Comparison of ENCODE assay signal across 8 cellular contexts in genomic region chr14:104681689-104682074, GRCh38. TPM values are rescaled to one million over a fixed set of nuclear protein-coding genes. Genes with fewer than 3 reads are reported as not detected.
DNase-seq lines count a peak whose midpoint lies in the region; ATAC-seq and TF ChIP-seq lines count a peak whose summit lies in the region.

No MANE protein-coding gene starts in this region.

- 1 to 3% methylated on average over 9 to 11 of the region's 11 CpGs for WGBS in mesodermal cell (ENCODE audit: insufficient coverage in 2 of 2), 2 experiments
- 6 to 7% methylated on average over 11 of the region's 11 CpGs for WGBS in aorta, 2 donors

- no peaks in the 10 kb centered on the region for H3K36me3 ChIP-seq in NT2/D1 (ENCODE audit: insufficient read depth, insufficient read length, low read length)
- H3K36me3 ChIP-seq in mesodermal cell (ENCODE audit: control insufficient read depth, insufficient read depth, low read length), result no peaks in the 10 kb centered on the region
- H3K36me3 ChIP-seq in aorta (ENCODE audit: control insufficient read depth in 1 of 2, insufficient read depth in 2 of 2, low read length in 1 of 2), result no peaks in the 10 kb centered on the region

- peaks cover 31% of the 10 kb centered on the region for H3K4me1 ChIP-seq in NT2/D1 (ENCODE audit: insufficient read depth, insufficient read length)
- peaks cover 60% of the 10 kb centered on the region for H3K4me1 ChIP-seq in mesodermal cell (ENCODE audit: control insufficient read depth, insufficient read depth, low read length, poor library complexity, severe bottlenecking)
- no peaks in the 10 kb centered on the region for H3K4me1 ChIP-seq in aorta (ENCODE audit: control insufficient read depth in 1 of 2, insufficient read depth in 2 of 2, low read length in 2 of 2)

- peak; percentile 65 for ATAC-seq in aorta (ENCODE audit: low FRiP score)
- ATAC-seq in HG03175 (IDR thresholded peaks at IDR 0.05; ENCODE audit: unreplicated experiment), result no peak
- no peak for ATAC-seq in HG02852 (IDR thresholded peaks at IDR 0.05; ENCODE audit: unreplicated experiment)

- H3K27me3 ChIP-seq in NT2/D1 (ENCODE audit: insufficient read depth, insufficient read length) (no peaks in the 10 kb centered on the region), aorta (ENCODE audit: control insufficient read depth in 1 of 2, insufficient read depth in 2 of 2, low read length in 1 of 2) (no peaks in the 10 kb centered on the region)

- peak overlapping the region; percentile 39 for H3K4me3 ChIP-seq in NT2/D1 (ENCODE audit: insufficient read length, low read depth)
- H3K4me3 ChIP-seq in epithelial cell of proximal tubule (ENCODE audit: low read depth, low read length), result peak overlapping the region; percentile 44
- peak overlapping the region; percentile 27 for H3K4me3 ChIP-seq in mesodermal cell (ENCODE audit: extremely low read depth, insufficient read depth, low read length, poor library complexity, severe bottlenecking)
- no peak overlapping the region for H3K4me3 ChIP-seq in aorta (ENCODE audit: low read length in 2 of 2)

- no peak for TF ChIP-seq CTCF in epithelial cell of proximal tubule (conservative IDR thresholded peaks at IDR 0.05; ENCODE audit: low read depth, low read length)

- peak overlapping the region; percentile 95 for H3K9ac ChIP-seq in NT2/D1 (ENCODE audit: insufficient read length, low read depth)

- H3K9me3 ChIP-seq in NT2/D1 (ENCODE audit: insufficient read depth, low read length), result no peaks in the 10 kb centered on the region
- no peaks in the 10 kb centered on the region for H3K9me3 ChIP-seq in mesodermal cell (ENCODE audit: control insufficient read depth, low read length)
- H3K9me3 ChIP-seq in aorta (ENCODE audit: control insufficient read depth, low read length), result no peaks in the 10 kb centered on the region

- DNase-seq in AG20443 (ENCODE audit: low spot score) (peak; percentile 87), NT2/D1 (ENCODE audit: low read depth, low spot score) (peak; percentile 71), epithelial cell of proximal tubule (ENCODE audit: low read depth) (no peak), aorta (peak; percentile 94), middle frontal gyrus (ENCODE audit: extremely low spot score, low spot score) (no peak)

- intact Hi-C loops in aorta (cut with DNase I), result no loop called here

- peak overlapping the region; percentile 95 for H3K27ac ChIP-seq in mesodermal cell (ENCODE audit: low read depth, low read length, severe bottlenecking)
- H3K27ac ChIP-seq in aorta (ENCODE audit: low read depth in 1 of 2, low read length in 2 of 2), result peak overlapping the region in 1 of 2 donors; percentile 77

RNA-seq across cellular contexts. Expression of gene INF2, which starts 7.7 kb away (rescaled TPM):
- 100 and 130 TPM in 2 replicates for total RNA-seq in epithelial cell of proximal tubule
- polyA plus RNA-seq in mesodermal cell (2013, experiment 1 of 2), result 58.2 TPM
- polyA plus RNA-seq in mesodermal cell (2013, experiment 2 of 2), result 54.6 TPM
- total RNA-seq in aorta, result 100 to 1,000 TPM in 1 of 2 donors, 10 to 100 TPM in 1; 84.9 to 102 TPM
- polyA plus RNA-seq in aorta, result 100 to 1,000 TPM in 1 of 2 donors, 10 to 100 TPM in 1; 31.9 to 185 TPM

RNA-seq across cellular contexts. Expression of gene ADSS1, which starts 42.3 kb away (rescaled TPM):
- 1.7 and 2.3 TPM in 2 replicates for total RNA-seq in epithelial cell of proximal tubule
- 20.2 TPM for polyA plus RNA-seq in mesodermal cell (2013, experiment 1 of 2)
- polyA plus RNA-seq in mesodermal cell (2013, experiment 2 of 2), result 18.6 TPM
- 10 to 100 TPM; 44.8 to 63.2 TPM for total RNA-seq in aorta
- 10 to 100 TPM; 25.0 to 80.2 TPM for polyA plus RNA-seq in aorta

Comparison
In these comparisons a context has a peak if more than half of its experiments do, and no peak if none do; other contexts are left out.
1. DNase-seq: peak in AG20443 (single experiment), NT2/D1 (single experiment) and aorta (2 of 2); none in epithelial cell of proximal tubule (single experiment) and middle frontal gyrus (single experiment).
2. H3K4me3 ChIP-seq: peak in NT2/D1 (single experiment), epithelial cell of proximal tubule (single experiment) and mesodermal cell (single experiment); none in aorta (0 of 2).
3. RNA of gene ADSS1, which starts 42.3 kb away (total RNA-seq): 44.8 to 63.2 TPM in aorta; 1.7 to 2.3 TPM in epithelial cell of proximal tubule; every median in the first group is over 10 times any median in the second.